In the genomic region with DNA sequence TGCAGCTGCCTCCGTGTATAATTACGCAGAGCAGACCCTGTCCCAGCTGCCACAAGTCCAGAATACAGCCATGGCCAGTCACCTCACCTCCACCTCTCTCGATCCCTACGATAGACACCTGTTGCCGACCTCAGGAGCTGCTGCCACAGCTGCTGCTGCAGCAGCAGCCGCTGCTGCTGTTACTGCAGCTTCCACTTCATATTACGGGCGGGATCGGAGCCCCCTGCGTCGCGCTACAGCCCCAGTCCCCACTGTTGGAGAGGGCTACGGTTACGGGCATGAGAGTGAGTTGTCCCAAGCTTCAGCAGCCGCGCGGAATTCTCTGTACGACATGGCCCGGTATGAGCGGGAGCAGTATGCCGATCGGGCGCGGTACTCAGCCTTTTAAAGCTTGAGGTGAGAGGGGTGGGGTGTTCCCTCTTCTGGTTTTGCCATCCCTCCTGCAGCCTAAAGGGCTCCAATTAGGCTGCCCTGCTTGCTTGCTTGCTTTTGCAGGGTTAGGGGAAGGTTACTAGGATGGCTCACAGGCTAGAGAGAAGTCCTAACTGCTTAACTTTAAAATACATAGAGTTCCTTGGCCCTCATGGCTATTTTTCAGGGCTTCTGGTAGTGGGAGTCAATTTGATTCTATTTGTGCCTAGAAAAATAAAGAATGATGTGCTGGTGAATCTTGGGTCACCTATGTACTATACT, we compare ENCODE assay signal across 8 cellular contexts. TPM values are rescaled to one million over a fixed set of nuclear protein-coding genes. Genes with fewer than 3 reads are reported as not detected.
DNase-seq lines count a peak whose midpoint lies in the region; ATAC-seq and TF ChIP-seq lines count a peak whose summit lies in the region.
"Had no signal": no experiment of that assay in that cellular context is flagged by ENCODE, and none has a peak within 500 bp of the region (broad histone marks: within the 10 kb centered on the region; RNA-seq: fewer than 3 reads in every experiment).

No MANE protein-coding gene starts in this region.

- H3K4me2 ChIP-seq in DOHH2 (ENCODE audit: low read length), result peak overlapping the region; percentile 8; the same call in 1 of the 2 replicates

- H3K4me1 ChIP-seq in DOHH2 (ENCODE audit: control insufficient read depth, low read length), result peaks cover 42% of the 10 kb centered on the region
- H3K4me1 ChIP-seq in naive thymus-derived CD4-positive, alpha-beta T cell (ENCODE audit: control insufficient read depth in 2 of 2, insufficient read depth in 2 of 2, low read length in 2 of 2), result peaks cover 56 to 78% of the 10 kb centered on the region in 2 donors

- H3K27ac ChIP-seq in DOHH2 (ENCODE audit: low read depth, low read length), result no peak overlapping the region
- H3K27ac ChIP-seq in naive thymus-derived CD4-positive, alpha-beta T cell (ENCODE audit: low read depth, low read length), result peak overlapping the region; percentile 5
- H3K27ac ChIP-seq: HL-60 had no signal

- peaks cover 100% of the 10 kb centered on the region for H3K79me2 ChIP-seq in DOHH2 (ENCODE audit: control insufficient read depth, low read length)

- no peaks in the 10 kb centered on the region for H3K27me3 ChIP-seq in DOHH2 (ENCODE audit: control insufficient read depth, low read length)
- H3K27me3 ChIP-seq in naive thymus-derived CD4-positive, alpha-beta T cell (ENCODE audit: control insufficient read depth in 2 of 2, insufficient read depth in 2 of 2, low read length in 2 of 2), result no peaks in the 10 kb centered on the region

- peaks cover 100% of the 10 kb centered on the region for H3K36me3 Mint-ChIP-seq in activated T-helper 17 cell treated with anti-CD3 and anti-CD28 coated beads, Interleukin-2, amount 50 U/mL, for 72 hours (ENCODE audit: low read depth)
- peaks cover 37 to 79% (median 76%) of the 10 kb centered on the region in 5 donors for H3K36me3 Mint-ChIP-seq in naive thymus-derived CD4-positive, alpha-beta T cell

- H3K27ac Mint-ChIP-seq in activated T-helper 17 cell treated with anti-CD3 and anti-CD28 coated beads, Interleukin-2, amount 50 U/mL, for 72 hours, result peak overlapping the region; percentile 60
- H3K27ac Mint-ChIP-seq in naive thymus-derived CD4-positive, alpha-beta T cell, result peak overlapping the region in 5 of 9 donors; percentile 48 to 98 (median 93)

- no peaks in the 10 kb centered on the region for H3K27me3 Mint-ChIP-seq in activated T-helper 17 cell treated with anti-CD3 and anti-CD28 coated beads, Interleukin-2, amount 50 U/mL, for 72 hours
- no peaks in the 10 kb centered on the region for H3K27me3 Mint-ChIP-seq in naive thymus-derived CD4-positive, alpha-beta T cell

- intact Hi-C loops in naive thymus-derived CD4-positive, alpha-beta T cell (cut with micrococcal nuclease), result loop anchor here in 1 of 2 donors (2.0 kb wide), 1 partner anchor 19 kb away; no protein-coding TSS in a partner anchor

- H3K4me3 Mint-ChIP-seq in activated T-helper 17 cell treated with anti-CD3 and anti-CD28 coated beads, Interleukin-2, amount 50 U/mL, for 72 hours, result peak overlapping the region; percentile 93
- peak overlapping the region; percentile 6 to 100 (median 94) for H3K4me3 Mint-ChIP-seq in naive thymus-derived CD4-positive, alpha-beta T cell

- no peak for TF ChIP-seq CTCF in DOHH2 (IDR thresholded peaks at IDR 0.05; ENCODE audit: low read depth, low read length, poor library complexity, severe bottlenecking)

- CTCF ChIA-PET in naive thymus-derived CD4-positive, alpha-beta T cell (lab: Charles Lee), result interaction anchor here (1.1 kb wide), 1 partner anchor 35 kb away, joined by 3 read pairs; no protein-coding TSS in a partner anchor

- peaks cover 65% of the 10 kb centered on the region for H4K20me1 ChIP-seq in DOHH2 (ENCODE audit: control insufficient read depth, insufficient read depth, low read depth, low read length)

- H3K9me3 Mint-ChIP-seq in activated T-helper 17 cell treated with anti-CD3 and anti-CD28 coated beads, Interleukin-2, amount 50 U/mL, for 72 hours, result no peaks in the 10 kb centered on the region
- H3K9me3 Mint-ChIP-seq in naive thymus-derived CD4-positive, alpha-beta T cell, result peaks cover 0 to 7% (median 0%) of the 10 kb centered on the region in 11 donors

- peaks cover 97% of the 10 kb centered on the region for H3K36me3 ChIP-seq in DOHH2 (ENCODE audit: control insufficient read depth, low read length)
- H3K36me3 ChIP-seq in naive thymus-derived CD4-positive, alpha-beta T cell (ENCODE audit: control insufficient read depth in 2 of 3, insufficient read depth in 3 of 3, low read length in 3 of 3), result peaks cover 55 to 86% (median 60%) of the 10 kb centered on the region in 3 experiments

- peaks cover 37% of the 10 kb centered on the region for H3F3A ChIP-seq in DOHH2 (ENCODE audit: control insufficient read depth, insufficient read depth)

- no peaks in the 10 kb centered on the region for H3K9me2 ChIP-seq in DOHH2 (replicated peaks; ENCODE audit: control insufficient read depth, low read length)

- peaks cover 70% of the 10 kb centered on the region for H3K4me1 Mint-ChIP-seq in activated T-helper 17 cell treated with anti-CD3 and anti-CD28 coated beads, Interleukin-2, amount 50 U/mL, for 72 hours
- peaks cover 79 to 92% (median 91%) of the 10 kb centered on the region in 7 donors for H3K4me1 Mint-ChIP-seq in naive thymus-derived CD4-positive, alpha-beta T cell

- no peaks in the 10 kb centered on the region for H3K9me3 ChIP-seq in DOHH2 (ENCODE audit: control insufficient read depth, insufficient read depth, low read length)
- no peaks in the 10 kb centered on the region for H3K9me3 ChIP-seq in naive thymus-derived CD4-positive, alpha-beta T cell (ENCODE audit: control insufficient read depth in 2 of 3, low read length in 3 of 3)

- POLR2A ChIA-PET in naive thymus-derived CD4-positive, alpha-beta T cell (lab: Charles Lee), result interaction anchor here (1.0 to 18.2 kb wide), 3 partner anchors 10 to 34 kb away, joined by 3 to 376 read pairs (median 11); partner anchors contain the start of genes RBM14 and RBM4B

- H3K4me3 ChIP-seq in DOHH2 (ENCODE audit: low read length), result no peak overlapping the region; the same call in 1 of the 2 replicates
- H3K4me3 ChIP-seq in naive thymus-derived CD4-positive, alpha-beta T cell (ENCODE audit: low read length), result peak overlapping the region; percentile 5

- no peak for ATAC-seq in activated T-helper 17 cell treated with anti-CD3 and anti-CD28 coated beads, Interleukin-2, amount 50 U/mL, for 72 hours (replicated peaks)
- ATAC-seq in naive thymus-derived CD4-positive, alpha-beta T cell, result no peak

- DNase-seq in naive thymus-derived CD4-positive, alpha-beta T cell, result no peak
- no peak for DNase-seq in GOT3 (lab: John Stamatoyannopoulos, UW)
- DNase-seq in AG20443 (ENCODE audit: low spot score), result no peak
- no peak for DNase-seq in activated CD8-positive, alpha-beta memory T cell treated with anti-CD3 and anti-CD28 coated beads, Interleukin-2, amount 50 U/mL, for 4 hours
- DNase-seq: SHP77 had no signal

RNA-seq across cellular contexts. Expression of gene RBM4, which starts 5.4 kb away (rescaled TPM):
- total RNA-seq in activated T-helper 17 cell treated with anti-CD3 and anti-CD28 coated beads, Interleukin-2, amount 50 U/mL, for 72 hours, result 10 to 100 TPM; 92.4 to 94.0 TPM
- total RNA-seq in naive thymus-derived CD4-positive, alpha-beta T cell, result 100 to 1,000 TPM; 139 to 239 (median 198) TPM
- 100 to 1,000 TPM; 266 to 284 TPM for polyA plus RNA-seq in naive thymus-derived CD4-positive, alpha-beta T cell

RNA-seq across cellular contexts. Expression of gene RBM14, which starts 27.5 kb away (rescaled TPM):
- total RNA-seq in activated T-helper 17 cell treated with anti-CD3 and anti-CD28 coated beads, Interleukin-2, amount 50 U/mL, for 72 hours, result 100 to 1,000 TPM; 127 to 156 TPM
- 100 to 1,000 TPM; 165 to 543 (median 192) TPM for total RNA-seq in naive thymus-derived CD4-positive, alpha-beta T cell
- 100 to 1,000 TPM in 1 of 2 donors, 10 to 100 TPM in 1; 76.9 to 107 TPM for polyA plus RNA-seq in naive thymus-derived CD4-positive, alpha-beta T cell

RNA-seq across cellular contexts. Expression of gene RBM4B, which starts 33.8 kb away (rescaled TPM):
- total RNA-seq in activated T-helper 17 cell treated with anti-CD3 and anti-CD28 coated beads, Interleukin-2, amount 50 U/mL, for 72 hours, result 10 to 100 TPM; 23.6 to 31.4 TPM
- 10 to 100 TPM in 4 of 5 experiments, 1 to 10 TPM in 1; 9.8 to 27.2 (median 19.7) TPM for total RNA-seq in naive thymus-derived CD4-positive, alpha-beta T cell
- 10 to 100 TPM; 12.3 to 23.3 TPM for polyA plus RNA-seq in naive thymus-derived CD4-positive, alpha-beta T cell

RNA-seq across cellular contexts. Expression of gene CCS, which starts 50.9 kb away (rescaled TPM):
- 10 to 100 TPM; 27.5 to 35.1 TPM for total RNA-seq in activated T-helper 17 cell treated with anti-CD3 and anti-CD28 coated beads, Interleukin-2, amount 50 U/mL, for 72 hours
- 10 to 100 TPM; 32.8 to 63.5 (median 42.5) TPM for total RNA-seq in naive thymus-derived CD4-positive, alpha-beta T cell
- 10 to 100 TPM; 42.4 to 52.3 TPM for polyA plus RNA-seq in naive thymus-derived CD4-positive, alpha-beta T cell

RNA-seq across cellular contexts. Expression of gene CCDC87, which starts 51.0 kb away (rescaled TPM):
- total RNA-seq in activated T-helper 17 cell treated with anti-CD3 and anti-CD28 coated beads, Interleukin-2, amount 50 U/mL, for 72 hours, result under 1 TPM; 0.11 to 0.15 TPM
- total RNA-seq in naive thymus-derived CD4-positive, alpha-beta T cell, result 1 to 10 TPM in 2 of 5 experiments, under 1 TPM in 2, not detected in 1; 0.11 to 1.2 (median 0.60) TPM
- polyA plus RNA-seq in naive thymus-derived CD4-positive, alpha-beta T cell, result not detected
